ENCODE assay signal across 1 cellular context in the genomic region with DNA sequence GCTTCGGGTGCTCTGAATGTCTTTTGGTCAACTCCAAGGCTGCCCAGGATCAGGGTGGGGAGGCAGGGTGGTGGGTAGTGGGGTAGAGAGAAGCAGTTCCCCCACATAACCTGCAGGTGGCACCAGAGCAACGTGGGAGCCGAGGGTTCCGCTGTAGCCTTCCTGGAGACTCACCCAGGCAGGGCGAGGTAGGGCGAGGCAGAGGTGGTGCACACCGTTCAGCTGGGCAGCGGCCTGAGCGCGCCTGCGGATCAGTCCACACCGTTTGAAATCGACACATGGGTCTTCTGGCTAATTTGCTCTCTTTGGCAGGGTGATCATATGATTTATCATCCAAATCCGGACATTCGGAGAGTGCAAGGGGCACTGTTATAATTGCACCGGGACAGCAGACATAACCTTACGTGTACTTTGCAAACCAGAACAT.
TF ChIP-seq lines count a peak whose summit lies in the region.

No MANE protein-coding gene starts in this region.

TF ChIP-seq in HEK293, 187 proteins besides CTCF, POLR2A, EP300 and RAD21 (continued from another document and continues in another):
- TF ChIP-seq, protein P1, sequence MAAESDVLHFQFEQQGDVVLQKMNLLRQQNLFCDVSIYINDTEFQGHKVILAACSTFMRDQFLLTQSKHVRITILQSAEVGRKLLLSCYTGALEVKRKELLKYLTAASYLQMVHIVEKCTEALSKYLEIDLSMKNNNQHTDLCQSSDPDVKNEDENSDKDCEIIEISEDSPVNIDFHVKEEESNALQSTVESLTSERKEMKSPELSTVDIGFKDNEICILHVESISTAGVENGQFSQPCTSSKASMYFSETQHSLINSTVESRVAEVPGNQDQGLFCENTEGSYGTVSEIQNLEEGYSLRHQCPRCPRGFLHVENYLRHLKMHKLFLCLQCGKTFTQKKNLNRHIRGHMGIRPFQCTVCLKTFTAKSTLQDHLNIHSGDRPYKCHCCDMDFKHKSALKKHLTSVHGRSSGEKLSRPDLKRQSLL (tag by site-specific recombination; IDR thresholded peaks at IDR 0.05) = no peak
- no peak for TF ChIP-seq ZNF843 (tag by site-specific recombination; IDR thresholded peaks at IDR 0.05)
- TF ChIP-seq ZNF121 (tag by site-specific recombination; IDR thresholded peaks at IDR 0.05) = no peak
- TF ChIP-seq ZNF391 (tag by site-specific recombination; IDR thresholded peaks at IDR 0.05; ENCODE audit: borderline replicate concordance, low read depth) = no peak
- no peak for TF ChIP-seq ZNF76 (tag by site-specific recombination; IDR thresholded peaks at IDR 0.05; ENCODE audit: borderline replicate concordance, low read depth)
- no peak for TF ChIP-seq ZNF624 (tag by site-specific recombination; IDR thresholded peaks at IDR 0.05)
- TF ChIP-seq, protein P2, sequence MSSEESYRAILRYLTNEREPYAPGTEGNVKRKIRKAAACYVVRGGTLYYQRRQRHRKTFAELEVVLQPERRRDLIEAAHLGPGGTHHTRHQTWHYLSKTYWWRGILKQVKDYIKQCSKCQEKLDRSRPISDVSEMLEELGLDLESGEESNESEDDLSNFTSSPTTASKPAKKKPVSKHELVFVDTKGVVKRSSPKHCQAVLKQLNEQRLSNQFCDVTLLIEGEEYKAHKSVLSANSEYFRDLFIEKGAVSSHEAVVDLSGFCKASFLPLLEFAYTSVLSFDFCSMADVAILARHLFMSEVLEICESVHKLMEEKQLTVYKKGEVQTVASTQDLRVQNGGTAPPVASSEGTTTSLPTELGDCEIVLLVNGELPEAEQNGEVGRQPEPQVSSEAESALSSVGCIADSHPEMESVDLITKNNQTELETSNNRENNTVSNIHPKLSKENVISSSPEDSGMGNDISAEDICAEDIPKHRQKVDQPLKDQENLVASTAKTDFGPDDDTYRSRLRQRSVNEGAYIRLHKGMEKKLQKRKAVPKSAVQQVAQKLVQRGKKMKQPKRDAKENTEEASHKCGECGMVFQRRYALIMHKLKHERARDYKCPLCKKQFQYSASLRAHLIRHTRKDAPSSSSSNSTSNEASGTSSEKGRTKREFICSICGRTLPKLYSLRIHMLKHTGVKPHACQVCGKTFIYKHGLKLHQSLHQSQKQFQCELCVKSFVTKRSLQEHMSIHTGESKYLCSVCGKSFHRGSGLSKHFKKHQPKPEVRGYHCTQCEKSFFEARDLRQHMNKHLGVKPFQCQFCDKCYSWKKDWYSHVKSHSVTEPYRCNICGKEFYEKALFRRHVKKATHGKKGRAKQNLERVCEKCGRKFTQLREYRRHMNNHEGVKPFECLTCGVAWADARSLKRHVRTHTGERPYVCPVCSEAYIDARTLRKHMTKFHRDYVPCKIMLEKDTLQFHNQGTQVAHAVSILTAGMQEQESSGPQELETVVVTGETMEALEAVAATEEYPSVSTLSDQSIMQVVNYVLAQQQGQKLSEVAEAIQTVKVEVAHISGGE (tag by site-specific recombination; conservative IDR thresholded peaks at IDR 0.05; ENCODE audit: low read depth) = no peak
- TF ChIP-seq, protein P3, sequence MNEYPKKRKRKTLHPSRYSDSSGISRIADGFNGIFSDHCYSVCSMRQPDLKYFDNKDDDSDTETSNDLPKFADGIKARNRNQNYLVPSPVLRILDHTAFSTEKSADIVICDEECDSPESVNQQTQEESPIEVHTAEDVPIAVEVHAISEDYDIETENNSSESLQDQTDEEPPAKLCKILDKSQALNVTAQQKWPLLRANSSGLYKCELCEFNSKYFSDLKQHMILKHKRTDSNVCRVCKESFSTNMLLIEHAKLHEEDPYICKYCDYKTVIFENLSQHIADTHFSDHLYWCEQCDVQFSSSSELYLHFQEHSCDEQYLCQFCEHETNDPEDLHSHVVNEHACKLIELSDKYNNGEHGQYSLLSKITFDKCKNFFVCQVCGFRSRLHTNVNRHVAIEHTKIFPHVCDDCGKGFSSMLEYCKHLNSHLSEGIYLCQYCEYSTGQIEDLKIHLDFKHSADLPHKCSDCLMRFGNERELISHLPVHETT (tag by site-specific recombination; IDR thresholded peaks at IDR 0.05) = no peak
- TF ChIP-seq, protein P4, sequence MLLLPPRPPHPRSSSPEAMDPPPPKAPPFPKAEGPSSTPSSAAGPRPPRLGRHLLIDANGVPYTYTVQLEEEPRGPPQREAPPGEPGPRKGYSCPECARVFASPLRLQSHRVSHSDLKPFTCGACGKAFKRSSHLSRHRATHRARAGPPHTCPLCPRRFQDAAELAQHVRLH (tag by site-specific recombination; IDR thresholded peaks at IDR 0.05) = 0 out of 2 replicates have a peak, but pooled peaks have one; percentile 35
- TF ChIP-seq ZNF114 (tag by site-specific recombination; IDR thresholded peaks at IDR 0.05) = no peak
- peak; percentile 20; the same call in 1 of the 2 replicates for TF ChIP-seq SP7 (tag by site-specific recombination; IDR thresholded peaks at IDR 0.05)
- no peak for TF ChIP-seq MEIS1 (CRISPR knock-in tag; IDR thresholded peaks at IDR 0.05; ENCODE audit: borderline replicate concordance)
- no peak for TF ChIP-seq ZNF561 (tag by site-specific recombination; IDR thresholded peaks at IDR 0.05; ENCODE audit: borderline replicate concordance)
- TF ChIP-seq, protein P5, sequence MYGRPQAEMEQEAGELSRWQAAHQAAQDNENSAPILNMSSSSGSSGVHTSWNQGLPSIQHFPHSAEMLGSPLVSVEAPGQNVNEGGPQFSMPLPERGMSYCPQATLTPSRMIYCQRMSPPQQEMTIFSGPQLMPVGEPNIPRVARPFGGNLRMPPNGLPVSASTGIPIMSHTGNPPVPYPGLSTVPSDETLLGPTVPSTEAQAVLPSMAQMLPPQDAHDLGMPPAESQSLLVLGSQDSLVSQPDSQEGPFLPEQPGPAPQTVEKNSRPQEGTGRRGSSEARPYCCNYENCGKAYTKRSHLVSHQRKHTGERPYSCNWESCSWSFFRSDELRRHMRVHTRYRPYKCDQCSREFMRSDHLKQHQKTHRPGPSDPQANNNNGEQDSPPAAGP (tag by site-specific recombination; IDR thresholded peaks at IDR 0.05) = 0 out of 2 replicates have a peak, but pooled peaks have one; percentile 36
- TF ChIP-seq, protein P6, sequence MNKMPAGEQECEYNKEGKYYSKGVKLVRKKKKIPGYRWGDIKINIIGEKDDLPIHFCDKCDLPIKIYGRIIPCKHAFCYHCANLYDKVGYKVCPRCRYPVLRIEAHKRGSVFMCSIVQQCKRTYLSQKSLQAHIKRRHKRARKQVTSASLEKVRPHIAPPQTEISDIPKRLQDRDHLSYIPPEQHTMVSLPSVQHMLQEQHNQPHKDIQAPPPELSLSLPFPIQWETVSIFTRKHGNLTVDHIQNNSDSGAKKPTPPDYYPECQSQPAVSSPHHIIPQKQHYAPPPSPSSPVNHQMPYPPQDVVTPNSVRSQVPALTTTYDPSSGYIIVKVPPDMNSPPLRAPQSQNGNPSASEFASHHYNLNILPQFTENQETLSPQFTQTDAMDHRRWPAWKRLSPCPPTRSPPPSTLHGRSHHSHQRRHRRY (tag by site-specific recombination; IDR thresholded peaks at IDR 0.05) = no peak
- TF ChIP-seq ZNF37A (tag by site-specific recombination; IDR thresholded peaks at IDR 0.05) = no peak
- no peak for TF ChIP-seq ZNF416 (tag by site-specific recombination; IDR thresholded peaks at IDR 0.05)
- no peak for TF ChIP-seq KLF16 (tag by site-specific recombination; IDR thresholded peaks at IDR 0.05)
- TF ChIP-seq ZNF600 (tag by site-specific recombination; IDR thresholded peaks at IDR 0.05) = no peak
- TF ChIP-seq ZSCAN30 (tag by site-specific recombination; IDR thresholded peaks at IDR 0.05) = no peak
- no peak for TF ChIP-seq ZNF302 (tag by site-specific recombination; IDR thresholded peaks at IDR 0.05; ENCODE audit: low read depth)
- no peak for TF ChIP-seq HOXD13 (CRISPR knock-in tag; IDR thresholded peaks at IDR 0.05; ENCODE audit: borderline replicate concordance)
- no peak for TF ChIP-seq ZNF585B (tag by site-specific recombination; IDR thresholded peaks at IDR 0.05)
- no peak for TF ChIP-seq ZNF426 (tag by site-specific recombination; IDR thresholded peaks at IDR 0.05)
- no peak for TF ChIP-seq ZNF341 (tag by site-specific recombination; IDR thresholded peaks at IDR 0.05; ENCODE audit: low read depth)
- no peak for TF ChIP-seq ZBTB7A (tag by site-specific recombination; IDR thresholded peaks at IDR 0.05; ENCODE audit: low read depth)
- TF ChIP-seq ZNF791 (tag by site-specific recombination; IDR thresholded peaks at IDR 0.05) = no peak
- TF ChIP-seq, protein P7, sequence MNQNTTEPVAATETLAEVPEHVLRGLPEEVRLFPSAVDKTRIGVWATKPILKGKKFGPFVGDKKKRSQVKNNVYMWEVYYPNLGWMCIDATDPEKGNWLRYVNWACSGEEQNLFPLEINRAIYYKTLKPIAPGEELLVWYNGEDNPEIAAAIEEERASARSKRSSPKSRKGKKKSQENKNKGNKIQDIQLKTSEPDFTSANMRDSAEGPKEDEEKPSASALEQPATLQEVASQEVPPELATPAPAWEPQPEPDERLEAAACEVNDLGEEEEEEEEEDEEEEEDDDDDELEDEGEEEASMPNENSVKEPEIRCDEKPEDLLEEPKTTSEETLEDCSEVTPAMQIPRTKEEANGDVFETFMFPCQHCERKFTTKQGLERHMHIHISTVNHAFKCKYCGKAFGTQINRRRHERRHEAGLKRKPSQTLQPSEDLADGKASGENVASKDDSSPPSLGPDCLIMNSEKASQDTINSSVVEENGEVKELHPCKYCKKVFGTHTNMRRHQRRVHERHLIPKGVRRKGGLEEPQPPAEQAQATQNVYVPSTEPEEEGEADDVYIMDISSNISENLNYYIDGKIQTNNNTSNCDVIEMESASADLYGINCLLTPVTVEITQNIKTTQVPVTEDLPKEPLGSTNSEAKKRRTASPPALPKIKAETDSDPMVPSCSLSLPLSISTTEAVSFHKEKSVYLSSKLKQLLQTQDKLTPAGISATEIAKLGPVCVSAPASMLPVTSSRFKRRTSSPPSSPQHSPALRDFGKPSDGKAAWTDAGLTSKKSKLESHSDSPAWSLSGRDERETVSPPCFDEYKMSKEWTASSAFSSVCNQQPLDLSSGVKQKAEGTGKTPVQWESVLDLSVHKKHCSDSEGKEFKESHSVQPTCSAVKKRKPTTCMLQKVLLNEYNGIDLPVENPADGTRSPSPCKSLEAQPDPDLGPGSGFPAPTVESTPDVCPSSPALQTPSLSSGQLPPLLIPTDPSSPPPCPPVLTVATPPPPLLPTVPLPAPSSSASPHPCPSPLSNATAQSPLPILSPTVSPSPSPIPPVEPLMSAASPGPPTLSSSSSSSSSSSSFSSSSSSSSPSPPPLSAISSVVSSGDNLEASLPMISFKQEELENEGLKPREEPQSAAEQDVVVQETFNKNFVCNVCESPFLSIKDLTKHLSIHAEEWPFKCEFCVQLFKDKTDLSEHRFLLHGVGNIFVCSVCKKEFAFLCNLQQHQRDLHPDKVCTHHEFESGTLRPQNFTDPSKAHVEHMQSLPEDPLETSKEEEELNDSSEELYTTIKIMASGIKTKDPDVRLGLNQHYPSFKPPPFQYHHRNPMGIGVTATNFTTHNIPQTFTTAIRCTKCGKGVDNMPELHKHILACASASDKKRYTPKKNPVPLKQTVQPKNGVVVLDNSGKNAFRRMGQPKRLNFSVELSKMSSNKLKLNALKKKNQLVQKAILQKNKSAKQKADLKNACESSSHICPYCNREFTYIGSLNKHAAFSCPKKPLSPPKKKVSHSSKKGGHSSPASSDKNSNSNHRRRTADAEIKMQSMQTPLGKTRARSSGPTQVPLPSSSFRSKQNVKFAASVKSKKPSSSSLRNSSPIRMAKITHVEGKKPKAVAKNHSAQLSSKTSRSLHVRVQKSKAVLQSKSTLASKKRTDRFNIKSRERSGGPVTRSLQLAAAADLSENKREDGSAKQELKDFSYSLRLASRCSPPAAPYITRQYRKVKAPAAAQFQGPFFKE (tag by site-specific recombination; IDR thresholded peaks at IDR 0.05; ENCODE audit: borderline replicate concordance) = no peak
- no peak for TF ChIP-seq ZNF184 (tag by site-specific recombination; IDR thresholded peaks at IDR 0.05)
- no peak for TF ChIP-seq ZNF23 (tag by site-specific recombination; IDR thresholded peaks at IDR 0.05; ENCODE audit: borderline replicate concordance)
- TF ChIP-seq, protein P8, sequence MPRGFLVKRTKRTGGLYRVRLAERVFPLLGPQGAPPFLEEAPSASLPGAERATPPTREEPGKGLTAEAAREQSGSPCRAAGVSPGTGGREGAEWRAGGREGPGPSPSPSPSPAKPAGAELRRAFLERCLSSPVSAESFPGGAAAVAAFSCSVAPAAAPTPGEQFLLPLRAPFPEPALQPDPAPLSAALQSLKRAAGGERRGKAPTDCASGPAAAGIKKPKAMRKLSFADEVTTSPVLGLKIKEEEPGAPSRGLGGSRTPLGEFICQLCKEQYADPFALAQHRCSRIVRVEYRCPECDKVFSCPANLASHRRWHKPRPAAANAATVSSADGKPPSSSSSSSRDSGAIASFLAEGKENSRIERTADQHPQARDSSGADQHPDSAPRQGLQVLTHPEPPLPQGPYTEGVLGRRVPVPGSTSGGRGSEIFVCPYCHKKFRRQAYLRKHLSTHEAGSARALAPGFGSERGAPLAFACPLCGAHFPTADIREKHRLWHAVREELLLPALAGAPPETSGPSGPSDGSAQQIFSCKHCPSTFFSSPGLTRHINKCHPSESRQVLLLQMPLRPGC (tag by site-specific recombination; IDR thresholded peaks at IDR 0.05) = no peak
- TF ChIP-seq, protein P9, sequence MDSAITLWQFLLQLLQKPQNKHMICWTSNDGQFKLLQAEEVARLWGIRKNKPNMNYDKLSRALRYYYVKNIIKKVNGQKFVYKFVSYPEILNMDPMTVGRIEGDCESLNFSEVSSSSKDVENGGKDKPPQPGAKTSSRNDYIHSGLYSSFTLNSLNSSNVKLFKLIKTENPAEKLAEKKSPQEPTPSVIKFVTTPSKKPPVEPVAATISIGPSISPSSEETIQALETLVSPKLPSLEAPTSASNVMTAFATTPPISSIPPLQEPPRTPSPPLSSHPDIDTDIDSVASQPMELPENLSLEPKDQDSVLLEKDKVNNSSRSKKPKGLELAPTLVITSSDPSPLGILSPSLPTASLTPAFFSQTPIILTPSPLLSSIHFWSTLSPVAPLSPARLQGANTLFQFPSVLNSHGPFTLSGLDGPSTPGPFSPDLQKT (IDR thresholded peaks at IDR 0.05; ENCODE audit: borderline replicate concordance, low read depth, low read length) = no peak
- TF ChIP-seq, protein P10, sequence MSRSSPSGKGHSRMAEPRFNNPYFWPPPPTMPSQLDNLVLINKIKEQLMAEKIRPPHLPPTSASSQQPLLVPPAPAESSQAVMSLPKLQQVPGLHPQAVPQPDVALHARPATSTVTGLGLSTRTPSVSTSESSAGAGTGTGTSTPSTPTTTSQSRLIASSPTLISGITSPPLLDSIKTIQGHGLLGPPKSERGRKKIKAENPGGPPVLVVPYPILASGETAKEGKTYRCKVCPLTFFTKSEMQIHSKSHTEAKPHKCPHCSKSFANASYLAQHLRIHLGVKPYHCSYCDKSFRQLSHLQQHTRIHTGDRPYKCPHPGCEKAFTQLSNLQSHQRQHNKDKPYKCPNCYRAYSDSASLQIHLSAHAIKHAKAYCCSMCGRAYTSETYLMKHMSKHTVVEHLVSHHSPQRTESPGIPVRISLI (tag by site-specific recombination; IDR thresholded peaks at IDR 0.05) = no peak
- TF ChIP-seq ZNF529 (tag by site-specific recombination; IDR thresholded peaks at IDR 0.05; ENCODE audit: insufficient replicate concordance) = no peak
- TF ChIP-seq ZNF366 (tag by site-specific recombination; conservative IDR thresholded peaks at IDR 0.05) = no peak
- no peak for TF ChIP-seq WT1 (tag by site-specific recombination; IDR thresholded peaks at IDR 0.05)
- no peak for TF ChIP-seq ZNF544 (tag by site-specific recombination; IDR thresholded peaks at IDR 0.05)
- no peak for TF ChIP-seq FEZF1 (tag by site-specific recombination; IDR thresholded peaks at IDR 0.05)
- TF ChIP-seq ZNF785 (tag by site-specific recombination; IDR thresholded peaks at IDR 0.05) = no peak
- TF ChIP-seq ZNF621 (tag by site-specific recombination; IDR thresholded peaks at IDR 0.05) = no peak
- TF ChIP-seq ZNF660 (tag by site-specific recombination; IDR thresholded peaks at IDR 0.05) = no peak
- TF ChIP-seq SCRT1 (tag by site-specific recombination; IDR thresholded peaks at IDR 0.05; ENCODE audit: borderline replicate concordance) = no peak
- TF ChIP-seq GLI4 (tag by site-specific recombination; IDR thresholded peaks at IDR 0.05) = no peak
- TF ChIP-seq ZSCAN16 (tag by site-specific recombination; IDR thresholded peaks at IDR 0.05) = no peak
- no peak for TF ChIP-seq ZNF555 (tag by site-specific recombination; conservative IDR thresholded peaks at IDR 0.05)
